In the genomic region with DNA sequence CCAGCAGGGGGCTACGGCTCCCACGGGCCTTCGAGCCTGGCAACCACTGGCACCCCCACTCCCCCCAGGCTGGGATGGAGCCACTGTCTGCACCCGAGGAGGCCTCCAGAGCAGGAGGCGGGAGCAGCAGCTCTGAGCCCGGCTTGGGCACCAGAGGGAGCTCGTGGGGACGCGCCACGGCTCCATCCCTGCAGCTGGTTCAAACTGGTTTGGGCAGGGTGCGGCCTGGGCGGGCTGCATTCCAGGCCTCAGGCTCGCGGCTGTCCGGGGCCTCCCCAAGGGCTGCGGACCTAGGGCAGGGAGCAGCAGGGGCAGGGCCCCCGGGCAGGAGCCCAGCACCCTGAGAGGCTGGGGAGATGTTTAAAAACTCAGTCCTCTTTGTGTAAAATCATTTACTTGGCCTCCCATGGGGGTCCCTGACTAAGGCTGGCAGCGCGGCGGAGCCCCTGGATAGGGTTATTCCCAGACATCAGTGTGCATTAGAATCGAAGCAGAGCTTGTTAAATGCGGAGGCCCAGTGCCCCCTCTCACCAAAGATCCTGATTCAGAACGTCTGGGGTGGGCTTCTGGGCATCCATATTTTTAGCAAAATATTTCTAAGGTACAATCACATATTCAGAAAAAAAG, we compare ENCODE assay signal across 1 cellular context.
TF ChIP-seq lines count a peak whose summit lies in the region.

No MANE protein-coding gene starts in this region.

TF ChIP-seq in K562, 482 proteins besides CTCF, POLR2A, EP300 and RAD21 (continued from another document and continues in another):
- TF ChIP-seq, protein P1, sequence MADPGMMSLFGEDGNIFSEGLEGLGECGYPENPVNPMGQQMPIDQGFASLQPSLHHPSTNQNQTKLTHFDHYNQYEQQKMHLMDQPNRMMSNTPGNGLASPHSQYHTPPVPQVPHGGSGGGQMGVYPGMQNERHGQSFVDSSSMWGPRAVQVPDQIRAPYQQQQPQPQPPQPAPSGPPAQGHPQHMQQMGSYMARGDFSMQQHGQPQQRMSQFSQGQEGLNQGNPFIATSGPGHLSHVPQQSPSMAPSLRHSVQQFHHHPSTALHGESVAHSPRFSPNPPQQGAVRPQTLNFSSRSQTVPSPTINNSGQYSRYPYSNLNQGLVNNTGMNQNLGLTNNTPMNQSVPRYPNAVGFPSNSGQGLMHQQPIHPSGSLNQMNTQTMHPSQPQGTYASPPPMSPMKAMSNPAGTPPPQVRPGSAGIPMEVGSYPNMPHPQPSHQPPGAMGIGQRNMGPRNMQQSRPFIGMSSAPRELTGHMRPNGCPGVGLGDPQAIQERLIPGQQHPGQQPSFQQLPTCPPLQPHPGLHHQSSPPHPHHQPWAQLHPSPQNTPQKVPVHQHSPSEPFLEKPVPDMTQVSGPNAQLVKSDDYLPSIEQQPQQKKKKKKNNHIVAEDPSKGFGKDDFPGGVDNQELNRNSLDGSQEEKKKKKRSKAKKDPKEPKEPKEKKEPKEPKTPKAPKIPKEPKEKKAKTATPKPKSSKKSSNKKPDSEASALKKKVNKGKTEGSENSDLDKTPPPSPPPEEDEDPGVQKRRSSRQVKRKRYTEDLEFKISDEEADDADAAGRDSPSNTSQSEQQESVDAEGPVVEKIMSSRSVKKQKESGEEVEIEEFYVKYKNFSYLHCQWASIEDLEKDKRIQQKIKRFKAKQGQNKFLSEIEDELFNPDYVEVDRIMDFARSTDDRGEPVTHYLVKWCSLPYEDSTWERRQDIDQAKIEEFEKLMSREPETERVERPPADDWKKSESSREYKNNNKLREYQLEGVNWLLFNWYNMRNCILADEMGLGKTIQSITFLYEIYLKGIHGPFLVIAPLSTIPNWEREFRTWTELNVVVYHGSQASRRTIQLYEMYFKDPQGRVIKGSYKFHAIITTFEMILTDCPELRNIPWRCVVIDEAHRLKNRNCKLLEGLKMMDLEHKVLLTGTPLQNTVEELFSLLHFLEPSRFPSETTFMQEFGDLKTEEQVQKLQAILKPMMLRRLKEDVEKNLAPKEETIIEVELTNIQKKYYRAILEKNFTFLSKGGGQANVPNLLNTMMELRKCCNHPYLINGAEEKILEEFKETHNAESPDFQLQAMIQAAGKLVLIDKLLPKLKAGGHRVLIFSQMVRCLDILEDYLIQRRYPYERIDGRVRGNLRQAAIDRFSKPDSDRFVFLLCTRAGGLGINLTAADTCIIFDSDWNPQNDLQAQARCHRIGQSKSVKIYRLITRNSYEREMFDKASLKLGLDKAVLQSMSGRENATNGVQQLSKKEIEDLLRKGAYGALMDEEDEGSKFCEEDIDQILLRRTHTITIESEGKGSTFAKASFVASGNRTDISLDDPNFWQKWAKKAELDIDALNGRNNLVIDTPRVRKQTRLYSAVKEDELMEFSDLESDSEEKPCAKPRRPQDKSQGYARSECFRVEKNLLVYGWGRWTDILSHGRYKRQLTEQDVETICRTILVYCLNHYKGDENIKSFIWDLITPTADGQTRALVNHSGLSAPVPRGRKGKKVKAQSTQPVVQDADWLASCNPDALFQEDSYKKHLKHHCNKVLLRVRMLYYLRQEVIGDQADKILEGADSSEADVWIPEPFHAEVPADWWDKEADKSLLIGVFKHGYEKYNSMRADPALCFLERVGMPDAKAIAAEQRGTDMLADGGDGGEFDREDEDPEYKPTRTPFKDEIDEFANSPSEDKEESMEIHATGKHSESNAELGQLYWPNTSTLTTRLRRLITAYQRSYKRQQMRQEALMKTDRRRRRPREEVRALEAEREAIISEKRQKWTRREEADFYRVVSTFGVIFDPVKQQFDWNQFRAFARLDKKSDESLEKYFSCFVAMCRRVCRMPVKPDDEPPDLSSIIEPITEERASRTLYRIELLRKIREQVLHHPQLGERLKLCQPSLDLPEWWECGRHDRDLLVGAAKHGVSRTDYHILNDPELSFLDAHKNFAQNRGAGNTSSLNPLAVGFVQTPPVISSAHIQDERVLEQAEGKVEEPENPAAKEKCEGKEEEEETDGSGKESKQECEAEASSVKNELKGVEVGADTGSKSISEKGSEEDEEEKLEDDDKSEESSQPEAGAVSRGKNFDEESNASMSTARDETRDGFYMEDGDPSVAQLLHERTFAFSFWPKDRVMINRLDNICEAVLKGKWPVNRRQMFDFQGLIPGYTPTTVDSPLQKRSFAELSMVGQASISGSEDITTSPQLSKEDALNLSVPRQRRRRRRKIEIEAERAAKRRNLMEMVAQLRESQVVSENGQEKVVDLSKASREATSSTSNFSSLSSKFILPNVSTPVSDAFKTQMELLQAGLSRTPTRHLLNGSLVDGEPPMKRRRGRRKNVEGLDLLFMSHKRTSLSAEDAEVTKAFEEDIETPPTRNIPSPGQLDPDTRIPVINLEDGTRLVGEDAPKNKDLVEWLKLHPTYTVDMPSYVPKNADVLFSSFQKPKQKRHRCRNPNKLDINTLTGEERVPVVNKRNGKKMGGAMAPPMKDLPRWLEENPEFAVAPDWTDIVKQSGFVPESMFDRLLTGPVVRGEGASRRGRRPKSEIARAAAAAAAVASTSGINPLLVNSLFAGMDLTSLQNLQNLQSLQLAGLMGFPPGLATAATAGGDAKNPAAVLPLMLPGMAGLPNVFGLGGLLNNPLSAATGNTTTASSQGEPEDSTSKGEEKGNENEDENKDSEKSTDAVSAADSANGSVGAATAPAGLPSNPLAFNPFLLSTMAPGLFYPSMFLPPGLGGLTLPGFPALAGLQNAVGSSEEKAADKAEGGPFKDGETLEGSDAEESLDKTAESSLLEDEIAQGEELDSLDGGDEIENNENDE (IDR thresholded peaks at IDR 0.05; ENCODE audit: low read depth, low read length), result no peak
- no peak for TF ChIP-seq ZNF77 (CRISPR knock-in tag; IDR thresholded peaks at IDR 0.05)
- no peak for TF ChIP-seq RBM39 (optimal IDR thresholded peaks at IDR 0.05; ENCODE audit: low read depth, low read length)
- no peak for TF ChIP-seq ZNF780A (CRISPR knock-in tag; IDR thresholded peaks at IDR 0.05)
- TF ChIP-seq, protein P2, sequence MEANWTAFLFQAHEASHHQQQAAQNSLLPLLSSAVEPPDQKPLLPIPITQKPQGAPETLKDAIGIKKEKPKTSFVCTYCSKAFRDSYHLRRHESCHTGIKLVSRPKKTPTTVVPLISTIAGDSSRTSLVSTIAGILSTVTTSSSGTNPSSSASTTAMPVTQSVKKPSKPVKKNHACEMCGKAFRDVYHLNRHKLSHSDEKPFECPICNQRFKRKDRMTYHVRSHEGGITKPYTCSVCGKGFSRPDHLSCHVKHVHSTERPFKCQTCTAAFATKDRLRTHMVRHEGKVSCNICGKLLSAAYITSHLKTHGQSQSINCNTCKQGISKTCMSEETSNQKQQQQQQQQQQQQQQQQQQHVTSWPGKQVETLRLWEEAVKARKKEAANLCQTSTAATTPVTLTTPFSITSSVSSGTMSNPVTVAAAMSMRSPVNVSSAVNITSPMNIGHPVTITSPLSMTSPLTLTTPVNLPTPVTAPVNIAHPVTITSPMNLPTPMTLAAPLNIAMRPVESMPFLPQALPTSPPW (CRISPR knock-in tag; IDR thresholded peaks at IDR 0.05), result peak; percentile 62
- TF ChIP-seq XRCC4 (IDR thresholded peaks at IDR 0.05; ENCODE audit: extremely low read depth, insufficient read depth, insufficient read length), result no peak
- TF ChIP-seq TAF15 (IDR thresholded peaks at IDR 0.05; ENCODE audit: low read depth, low read length), result no peak
- TF ChIP-seq, protein P3, sequence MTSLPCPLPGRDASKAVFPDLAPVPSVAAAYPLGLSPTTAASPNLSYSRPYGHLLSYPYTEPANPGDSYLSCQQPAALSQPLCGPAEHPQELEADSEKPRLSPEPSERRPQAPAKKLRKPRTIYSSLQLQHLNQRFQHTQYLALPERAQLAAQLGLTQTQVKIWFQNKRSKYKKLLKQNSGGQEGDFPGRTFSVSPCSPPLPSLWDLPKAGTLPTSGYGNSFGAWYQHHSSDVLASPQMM (CRISPR knock-in tag; IDR thresholded peaks at IDR 0.05), result no peak
- TF ChIP-seq, protein P4, sequence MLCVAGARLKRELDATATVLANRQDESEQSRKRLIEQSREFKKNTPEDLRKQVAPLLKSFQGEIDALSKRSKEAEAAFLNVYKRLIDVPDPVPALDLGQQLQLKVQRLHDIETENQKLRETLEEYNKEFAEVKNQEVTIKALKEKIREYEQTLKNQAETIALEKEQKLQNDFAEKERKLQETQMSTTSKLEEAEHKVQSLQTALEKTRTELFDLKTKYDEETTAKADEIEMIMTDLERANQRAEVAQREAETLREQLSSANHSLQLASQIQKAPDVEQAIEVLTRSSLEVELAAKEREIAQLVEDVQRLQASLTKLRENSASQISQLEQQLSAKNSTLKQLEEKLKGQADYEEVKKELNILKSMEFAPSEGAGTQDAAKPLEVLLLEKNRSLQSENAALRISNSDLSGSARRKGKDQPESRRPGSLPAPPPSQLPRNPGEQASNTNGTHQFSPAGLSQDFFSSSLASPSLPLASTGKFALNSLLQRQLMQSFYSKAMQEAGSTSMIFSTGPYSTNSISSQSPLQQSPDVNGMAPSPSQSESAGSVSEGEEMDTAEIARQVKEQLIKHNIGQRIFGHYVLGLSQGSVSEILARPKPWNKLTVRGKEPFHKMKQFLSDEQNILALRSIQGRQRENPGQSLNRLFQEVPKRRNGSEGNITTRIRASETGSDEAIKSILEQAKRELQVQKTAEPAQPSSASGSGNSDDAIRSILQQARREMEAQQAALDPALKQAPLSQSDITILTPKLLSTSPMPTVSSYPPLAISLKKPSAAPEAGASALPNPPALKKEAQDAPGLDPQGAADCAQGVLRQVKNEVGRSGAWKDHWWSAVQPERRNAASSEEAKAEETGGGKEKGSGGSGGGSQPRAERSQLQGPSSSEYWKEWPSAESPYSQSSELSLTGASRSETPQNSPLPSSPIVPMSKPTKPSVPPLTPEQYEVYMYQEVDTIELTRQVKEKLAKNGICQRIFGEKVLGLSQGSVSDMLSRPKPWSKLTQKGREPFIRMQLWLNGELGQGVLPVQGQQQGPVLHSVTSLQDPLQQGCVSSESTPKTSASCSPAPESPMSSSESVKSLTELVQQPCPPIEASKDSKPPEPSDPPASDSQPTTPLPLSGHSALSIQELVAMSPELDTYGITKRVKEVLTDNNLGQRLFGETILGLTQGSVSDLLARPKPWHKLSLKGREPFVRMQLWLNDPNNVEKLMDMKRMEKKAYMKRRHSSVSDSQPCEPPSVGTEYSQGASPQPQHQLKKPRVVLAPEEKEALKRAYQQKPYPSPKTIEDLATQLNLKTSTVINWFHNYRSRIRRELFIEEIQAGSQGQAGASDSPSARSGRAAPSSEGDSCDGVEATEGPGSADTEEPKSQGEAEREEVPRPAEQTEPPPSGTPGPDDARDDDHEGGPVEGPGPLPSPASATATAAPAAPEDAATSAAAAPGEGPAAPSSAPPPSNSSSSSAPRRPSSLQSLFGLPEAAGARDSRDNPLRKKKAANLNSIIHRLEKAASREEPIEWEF (CRISPR knock-in tag; IDR thresholded peaks at IDR 0.05), result 0 out of 2 replicates have a peak, but pooled peaks have one; percentile 20
- TF ChIP-seq, protein P5, sequence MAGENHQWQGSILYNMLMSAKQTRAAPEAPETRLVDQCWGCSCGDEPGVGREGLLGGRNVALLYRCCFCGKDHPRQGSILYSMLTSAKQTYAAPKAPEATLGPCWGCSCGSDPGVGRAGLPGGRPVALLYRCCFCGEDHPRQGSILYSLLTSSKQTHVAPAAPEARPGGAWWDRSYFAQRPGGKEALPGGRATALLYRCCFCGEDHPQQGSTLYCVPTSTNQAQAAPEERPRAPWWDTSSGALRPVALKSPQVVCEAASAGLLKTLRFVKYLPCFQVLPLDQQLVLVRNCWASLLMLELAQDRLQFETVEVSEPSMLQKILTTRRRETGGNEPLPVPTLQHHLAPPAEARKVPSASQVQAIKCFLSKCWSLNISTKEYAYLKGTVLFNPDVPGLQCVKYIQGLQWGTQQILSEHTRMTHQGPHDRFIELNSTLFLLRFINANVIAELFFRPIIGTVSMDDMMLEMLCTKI (IDR thresholded peaks at IDR 0.05; ENCODE audit: partially characterized antibody), result no peak
- no peak for TF ChIP-seq CHD1 (IDR thresholded peaks at IDR 0.05; ENCODE audit: low read length)
- TF ChIP-seq ZNF282 (CRISPR knock-in tag; IDR thresholded peaks at IDR 0.05), result no peak
- TF ChIP-seq CCNT2 (IDR thresholded peaks at IDR 0.05; ENCODE audit: borderline replicate concordance, extremely low read depth, insufficient read length, low read depth, low read length), result peak; percentile 86
- TF ChIP-seq POLR2B (IDR thresholded peaks at IDR 0.05; ENCODE audit: low read depth, partially characterized antibody), result peak; percentile 58
- no peak for TF ChIP-seq YBX1 (IDR thresholded peaks at IDR 0.05)
- TF ChIP-seq, protein P6, sequence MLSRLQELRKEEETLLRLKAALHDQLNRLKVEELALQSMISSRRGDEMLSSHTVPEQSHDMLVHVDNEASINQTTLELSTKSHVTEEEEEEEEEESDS (CRISPR knock-in tag; IDR thresholded peaks at IDR 0.05), result no peak
- peak; percentile 96 for TF ChIP-seq GATAD2A (IDR thresholded peaks at IDR 0.05)
- TF ChIP-seq, protein P7, sequence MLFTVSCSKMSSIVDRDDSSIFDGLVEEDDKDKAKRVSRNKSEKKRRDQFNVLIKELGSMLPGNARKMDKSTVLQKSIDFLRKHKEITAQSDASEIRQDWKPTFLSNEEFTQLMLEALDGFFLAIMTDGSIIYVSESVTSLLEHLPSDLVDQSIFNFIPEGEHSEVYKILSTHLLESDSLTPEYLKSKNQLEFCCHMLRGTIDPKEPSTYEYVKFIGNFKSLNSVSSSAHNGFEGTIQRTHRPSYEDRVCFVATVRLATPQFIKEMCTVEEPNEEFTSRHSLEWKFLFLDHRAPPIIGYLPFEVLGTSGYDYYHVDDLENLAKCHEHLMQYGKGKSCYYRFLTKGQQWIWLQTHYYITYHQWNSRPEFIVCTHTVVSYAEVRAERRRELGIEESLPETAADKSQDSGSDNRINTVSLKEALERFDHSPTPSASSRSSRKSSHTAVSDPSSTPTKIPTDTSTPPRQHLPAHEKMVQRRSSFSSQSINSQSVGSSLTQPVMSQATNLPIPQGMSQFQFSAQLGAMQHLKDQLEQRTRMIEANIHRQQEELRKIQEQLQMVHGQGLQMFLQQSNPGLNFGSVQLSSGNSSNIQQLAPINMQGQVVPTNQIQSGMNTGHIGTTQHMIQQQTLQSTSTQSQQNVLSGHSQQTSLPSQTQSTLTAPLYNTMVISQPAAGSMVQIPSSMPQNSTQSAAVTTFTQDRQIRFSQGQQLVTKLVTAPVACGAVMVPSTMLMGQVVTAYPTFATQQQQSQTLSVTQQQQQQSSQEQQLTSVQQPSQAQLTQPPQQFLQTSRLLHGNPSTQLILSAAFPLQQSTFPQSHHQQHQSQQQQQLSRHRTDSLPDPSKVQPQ (CRISPR knock-in tag; IDR thresholded peaks at IDR 0.05; ENCODE audit: borderline replicate concordance), result no peak
- TF ChIP-seq, protein P8, sequence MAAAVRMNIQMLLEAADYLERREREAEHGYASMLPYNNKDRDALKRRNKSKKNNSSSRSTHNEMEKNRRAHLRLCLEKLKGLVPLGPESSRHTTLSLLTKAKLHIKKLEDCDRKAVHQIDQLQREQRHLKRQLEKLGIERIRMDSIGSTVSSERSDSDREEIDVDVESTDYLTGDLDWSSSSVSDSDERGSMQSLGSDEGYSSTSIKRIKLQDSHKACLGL (CRISPR knock-in tag; IDR thresholded peaks at IDR 0.05; ENCODE audit: borderline replicate concordance, poor library complexity, severe bottlenecking), result no peak
- peak; percentile 100 for TF ChIP-seq KLF16 (IDR thresholded peaks at IDR 0.05)
- TF ChIP-seq L3MBTL2 (IDR thresholded peaks at IDR 0.05), result peak; percentile 91
- TF ChIP-seq, protein P9, sequence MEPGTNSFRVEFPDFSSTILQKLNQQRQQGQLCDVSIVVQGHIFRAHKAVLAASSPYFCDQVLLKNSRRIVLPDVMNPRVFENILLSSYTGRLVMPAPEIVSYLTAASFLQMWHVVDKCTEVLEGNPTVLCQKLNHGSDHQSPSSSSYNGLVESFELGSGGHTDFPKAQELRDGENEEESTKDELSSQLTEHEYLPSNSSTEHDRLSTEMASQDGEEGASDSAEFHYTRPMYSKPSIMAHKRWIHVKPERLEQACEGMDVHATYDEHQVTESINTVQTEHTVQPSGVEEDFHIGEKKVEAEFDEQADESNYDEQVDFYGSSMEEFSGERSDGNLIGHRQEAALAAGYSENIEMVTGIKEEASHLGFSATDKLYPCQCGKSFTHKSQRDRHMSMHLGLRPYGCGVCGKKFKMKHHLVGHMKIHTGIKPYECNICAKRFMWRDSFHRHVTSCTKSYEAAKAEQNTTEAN (CRISPR knock-in tag; IDR thresholded peaks at IDR 0.05), result no peak
- TF ChIP-seq ZNF586 (CRISPR knock-in tag; conservative IDR thresholded peaks at IDR 0.05), result no peak
